Comparison of ENCODE assay signal across 26 cellular contexts in genomic region chr11:1948389-1948788, GRCh38. TPM values are rescaled to one million over a fixed set of nuclear protein-coding genes. Genes with fewer than 3 reads are reported as not detected.
DNase-seq lines count a peak whose midpoint lies in the region; ATAC-seq lines count a peak whose summit lies in the region.
"Had no signal": no experiment of that assay in that cellular context is flagged by ENCODE, and none has a peak within 500 bp of the region (broad histone marks: within the 10 kb centered on the region; RNA-seq: fewer than 3 reads in every experiment).

No MANE protein-coding gene starts in this region.

- no peak for ATAC-seq in activated naive CD8-positive, alpha-beta T cell treated with anti-CD3 and anti-CD28 coated beads, Interleukin-2, amount 10 ng/mL, durations not matched to agents 7 days and 5 days (ENCODE audit: low read depth)
- peak; percentile 35 for ATAC-seq in left colon
- ATAC-seq in stimulated activated naive B cell treated with anti-CD40 and anti-IgM and Interleukin-4, amounts not matched to agents 10 μg/mL and 1 μg/mL and 100 μg/mL, for 72 hours (replicated peaks) = peak; percentile 4 to 20
- no peak for ATAC-seq in HG03095 (IDR thresholded peaks at IDR 0.05; ENCODE audit: unreplicated experiment)

- no peaks in the 10 kb centered on the region for H3K9me3 Mint-ChIP-seq in activated naive CD4-positive, alpha-beta T cell treated with anti-CD3 and anti-CD28 coated beads for 36 hours
- H3K9me3 Mint-ChIP-seq in activated naive CD8-positive, alpha-beta T cell treated with anti-CD3 and anti-CD28 coated beads, Interleukin-2, amount 10 ng/mL, durations not matched to agents 7 days and 5 days = no peaks in the 10 kb centered on the region
- H3K9me3 Mint-ChIP-seq in stimulated activated naive B cell treated with anti-CD40 and anti-IgM and Interleukin-4, amounts not matched to agents 10 μg/mL and 1 μg/mL and 100 μg/mL, for 72 hours = no peaks in the 10 kb centered on the region
- H3K9me3 Mint-ChIP-seq: activated naive CD4-positive, alpha-beta T cell treated with anti-CD3 and anti-CD28 coated beads, Interleukin-2, amount 50 U/mL, for 72 hours; activated T-cell treated with anti-CD3 and anti-CD28 coated beads, Interleukin-2, amount 50 U/mL, for 24 hours; naive thymus-derived CD8-positive, alpha-beta T cell had no signal

- H3K4me1 Mint-ChIP-seq in activated naive CD4-positive, alpha-beta T cell treated with anti-CD3 and anti-CD28 coated beads for 36 hours (ENCODE audit: low read depth) = no peaks in the 10 kb centered on the region
- H3K4me1 Mint-ChIP-seq in activated naive CD8-positive, alpha-beta T cell treated with anti-CD3 and anti-CD28 coated beads, Interleukin-2, amount 10 ng/mL, durations not matched to agents 7 days and 5 days = no peaks in the 10 kb centered on the region
- H3K4me1 Mint-ChIP-seq in stimulated activated naive B cell treated with anti-CD40 and anti-IgM and Interleukin-4, amounts not matched to agents 10 μg/mL and 1 μg/mL and 100 μg/mL, for 72 hours = no peaks in the 10 kb centered on the region
- H3K4me1 Mint-ChIP-seq: naive thymus-derived CD8-positive, alpha-beta T cell had no signal

- H3K27ac Mint-ChIP-seq in activated naive CD4-positive, alpha-beta T cell treated with anti-CD3 and anti-CD28 coated beads for 36 hours = no peak overlapping the region
- H3K27ac Mint-ChIP-seq in activated naive CD8-positive, alpha-beta T cell treated with anti-CD3 and anti-CD28 coated beads, Interleukin-2, amount 10 ng/mL, durations not matched to agents 7 days and 5 days = no peak overlapping the region
- H3K27ac Mint-ChIP-seq in stimulated activated naive B cell treated with anti-CD40 and anti-IgM and Interleukin-4, amounts not matched to agents 10 μg/mL and 1 μg/mL and 100 μg/mL, for 72 hours = no peak overlapping the region
- H3K27ac Mint-ChIP-seq: activated naive CD4-positive, alpha-beta T cell treated with anti-CD3 and anti-CD28 coated beads, Interleukin-2, amount 50 U/mL, for 72 hours; activated T-cell treated with anti-CD3 and anti-CD28 coated beads, Interleukin-2, amount 50 U/mL, for 24 hours; brain; naive thymus-derived CD8-positive, alpha-beta T cell had no signal

- POLR2A ChIA-PET in activated naive CD8-positive, alpha-beta T cell treated with anti-CD3 and anti-CD28 coated beads, Interleukin-2, amount 10 ng/mL, durations not matched to agents 7 days and 5 days (lab: Charles Lee) = interaction anchor here (1.1 to 2.4 kb wide), 3 partner anchors 10 to 95 kb away, joined by 3 to 10 read pairs (median 6); partner anchors contain the start of gene LSP1

- CTCF ChIA-PET in activated naive CD4-positive, alpha-beta T cell treated with anti-CD3 and anti-CD28 coated beads for 36 hours (lab: Charles Lee) = interaction anchor here (0.8 to 2.1 kb wide), 5 partner anchors 31 to 66 kb away, joined by 3 to 7 read pairs (median 3); no protein-coding TSS in a partner anchor

- intact Hi-C loops in activated naive CD4-positive, alpha-beta T cell treated with anti-CD3 and anti-CD28 coated beads for 36 hours (cut with micrococcal nuclease) = no loop called here
- intact Hi-C loops in left colon (cut with DNase I, micrococcal nuclease) = loop anchor here in 1 of 2 donors (10.0 kb wide), 1 partner anchor 54 kb away; the partner anchor contains the start of gene PRR33

- DNase-seq in activated naive CD4-positive, alpha-beta T cell treated with anti-CD3 and anti-CD28 coated beads for 36 hours = peak; percentile 2
- no peak for DNase-seq in activated naive CD4-positive, alpha-beta T cell treated with Interleukin-2 at 50 U/mL for 16 hours
- DNase-seq in activated naive CD8-positive, alpha-beta T cell treated with anti-CD3 and anti-CD28 coated beads, Interleukin-2, amount 10 ng/mL, durations not matched to agents 7 days and 5 days = peak; percentile 21
- DNase-seq in left colon (no peak), amniotic stem cell (lab: John Stamatoyannopoulos, UW) (no peak), NCI-H524 (lab: John Stamatoyannopoulos, UW) (no peak)
- no peak for DNase-seq in stimulated activated naive B cell treated with anti-CD40 and anti-IgM and Interleukin-4, amounts not matched to agents 10 μg/mL and 1 μg/mL and 100 μg/mL, for 72 hours
- DNase-seq: ACHN; activated T-cell treated with anti-CD3 and anti-CD28 coated beads, Interleukin-2, amount 50 U/mL, for 24 hours; effector CD8-positive, alpha-beta T cell; kidney; mesendoderm; naive thymus-derived CD8-positive, alpha-beta T cell; NCI-H1436; NCI-H2107; NCI-H510A treated with DMSO at 0.1 percent for 48 hours; sigmoid colon; WERI-Rb-1 had no signal

- H3K36me3 Mint-ChIP-seq in activated naive CD4-positive, alpha-beta T cell treated with anti-CD3 and anti-CD28 coated beads for 36 hours (ENCODE audit: low read depth) = no peaks in the 10 kb centered on the region
- no peaks in the 10 kb centered on the region for H3K36me3 Mint-ChIP-seq in activated naive CD8-positive, alpha-beta T cell treated with anti-CD3 and anti-CD28 coated beads, Interleukin-2, amount 10 ng/mL, durations not matched to agents 7 days and 5 days
- no peaks in the 10 kb centered on the region for H3K36me3 Mint-ChIP-seq in stimulated activated naive B cell treated with anti-CD40 and anti-IgM and Interleukin-4, amounts not matched to agents 10 μg/mL and 1 μg/mL and 100 μg/mL, for 72 hours
- H3K36me3 Mint-ChIP-seq: activated naive CD4-positive, alpha-beta T cell treated with anti-CD3 and anti-CD28 coated beads, Interleukin-2, amount 50 U/mL, for 72 hours; brain; naive thymus-derived CD8-positive, alpha-beta T cell had no signal

- no peaks in the 10 kb centered on the region for H3K27me3 Mint-ChIP-seq in activated naive CD4-positive, alpha-beta T cell treated with anti-CD3 and anti-CD28 coated beads for 36 hours (ENCODE audit: low read depth)
- H3K27me3 Mint-ChIP-seq in activated naive CD8-positive, alpha-beta T cell treated with anti-CD3 and anti-CD28 coated beads, Interleukin-2, amount 10 ng/mL, durations not matched to agents 7 days and 5 days = no peaks in the 10 kb centered on the region
- H3K27me3 Mint-ChIP-seq in stimulated activated naive B cell treated with anti-CD40 and anti-IgM and Interleukin-4, amounts not matched to agents 10 μg/mL and 1 μg/mL and 100 μg/mL, for 72 hours = no peaks in the 10 kb centered on the region
- H3K27me3 Mint-ChIP-seq: activated T-cell treated with anti-CD3 and anti-CD28 coated beads, Interleukin-2, amount 50 U/mL, for 24 hours; brain; naive thymus-derived CD8-positive, alpha-beta T cell had no signal

- peak overlapping the region; percentile 39 for H3K4me3 Mint-ChIP-seq in activated naive CD4-positive, alpha-beta T cell treated with anti-CD3 and anti-CD28 coated beads for 36 hours
- H3K4me3 Mint-ChIP-seq in activated naive CD8-positive, alpha-beta T cell treated with anti-CD3 and anti-CD28 coated beads, Interleukin-2, amount 10 ng/mL, durations not matched to agents 7 days and 5 days = peak overlapping the region; percentile 47
- H3K4me3 Mint-ChIP-seq in stimulated activated naive B cell treated with anti-CD40 and anti-IgM and Interleukin-4, amounts not matched to agents 10 μg/mL and 1 μg/mL and 100 μg/mL, for 72 hours = no peak overlapping the region
- H3K4me3 Mint-ChIP-seq: activated T-cell treated with anti-CD3 and anti-CD28 coated beads, Interleukin-2, amount 50 U/mL, for 24 hours; brain had no signal

RNA-seq across cellular contexts. Expression of gene MRPL23, which starts 1.3 kb away (rescaled TPM):
- total RNA-seq in activated naive CD4-positive, alpha-beta T cell treated with anti-CD3 and anti-CD28 coated beads for 36 hours = 100 to 1,000 TPM; 125 to 127 TPM
- total RNA-seq in activated naive CD8-positive, alpha-beta T cell treated with anti-CD3 and anti-CD28 coated beads, Interleukin-2, amount 10 ng/mL, durations not matched to agents 7 days and 5 days = 10 to 100 TPM; 76.2 to 77.7 TPM
- total RNA-seq in left colon = 10 to 100 TPM; 65.8 to 79.0 TPM

RNA-seq across cellular contexts. Expression of gene TNNT3, which starts 28.9 kb away (rescaled TPM):
- total RNA-seq in activated naive CD4-positive, alpha-beta T cell treated with anti-CD3 and anti-CD28 coated beads for 36 hours = 1 to 10 TPM; 2.3 to 3.3 TPM
- total RNA-seq in activated naive CD8-positive, alpha-beta T cell treated with anti-CD3 and anti-CD28 coated beads, Interleukin-2, amount 10 ng/mL, durations not matched to agents 7 days and 5 days = 10 to 100 TPM; 13.7 to 16.7 TPM
- total RNA-seq in left colon = under 1 TPM in 1 of 2 donors, not detected in 1; 0.73 TPM
- total RNA-seq: frontal cortex, M059J, RPMI7951 had no signal

RNA-seq across cellular contexts. Expression of gene H19, which starts 49.3 kb away (rescaled TPM):
- not detected for total RNA-seq in activated naive CD4-positive, alpha-beta T cell treated with anti-CD3 and anti-CD28 coated beads for 36 hours
- not detected for total RNA-seq in activated naive CD8-positive, alpha-beta T cell treated with anti-CD3 and anti-CD28 coated beads, Interleukin-2, amount 10 ng/mL, durations not matched to agents 7 days and 5 days
- 10 to 100 TPM in 1 of 2 donors, 1 to 10 TPM in 1; 7.4 to 14.2 TPM for total RNA-seq in left colon
- total RNA-seq: naive thymus-derived CD8-positive, alpha-beta T cell had no signal

RNA-seq across cellular contexts. Expression of gene PRR33, which starts 56.7 kb away (rescaled TPM):
- under 1 TPM; 0.07 to 0.12 TPM for total RNA-seq in activated naive CD4-positive, alpha-beta T cell treated with anti-CD3 and anti-CD28 coated beads for 36 hours
- not detected for total RNA-seq in activated naive CD8-positive, alpha-beta T cell treated with anti-CD3 and anti-CD28 coated beads, Interleukin-2, amount 10 ng/mL, durations not matched to agents 7 days and 5 days
- total RNA-seq in left colon = not detected
- total RNA-seq: frontal cortex; kidney; M059J; naive thymus-derived CD8-positive, alpha-beta T cell; ovary; RPMI7951; sigmoid colon; urinary bladder had no signal

Comparison
In these comparisons a context has a peak if more than half of its experiments do, and no peak if none do; other contexts are left out.
1. DNase-seq: peak in activated naive CD4-positive, alpha-beta T cell treated with anti-CD3 and anti-CD28 coated beads for 36 hours (single experiment) and activated naive CD8-positive, alpha-beta T cell treated with anti-CD3 and anti-CD28 coated beads, Interleukin-2, amount 10 ng/mL, durations not matched to agents 7 days and 5 days (single experiment); none in activated naive CD4-positive, alpha-beta T cell treated with Interleukin-2 at 50 U/mL for 16 hours (single experiment), left colon (0 of 2), stimulated activated naive B cell treated with anti-CD40 and anti-IgM and Interleukin-4, amounts not matched to agents 10 μg/mL and 1 μg/mL and 100 μg/mL, for 72 hours (single experiment), amniotic stem cell (single experiment) and NCI-H524 (0 of 2).
2. H3K4me3 Mint-ChIP-seq: peak in activated naive CD4-positive, alpha-beta T cell treated with anti-CD3 and anti-CD28 coated beads for 36 hours (single experiment) and activated naive CD8-positive, alpha-beta T cell treated with anti-CD3 and anti-CD28 coated beads, Interleukin-2, amount 10 ng/mL, durations not matched to agents 7 days and 5 days (single experiment); none in stimulated activated naive B cell treated with anti-CD40 and anti-IgM and Interleukin-4, amounts not matched to agents 10 μg/mL and 1 μg/mL and 100 μg/mL, for 72 hours (0 of 2).
3. ATAC-seq: peak in left colon (single experiment) and stimulated activated naive B cell treated with anti-CD40 and anti-IgM and Interleukin-4, amounts not matched to agents 10 μg/mL and 1 μg/mL and 100 μg/mL, for 72 hours (2 of 2); none in activated naive CD8-positive, alpha-beta T cell treated with anti-CD3 and anti-CD28 coated beads, Interleukin-2, amount 10 ng/mL, durations not matched to agents 7 days and 5 days (single experiment) and HG03095 (single experiment).
4. RNA of gene H19, which starts 49.3 kb away (total RNA-seq): 7.4 to 14.2 TPM in left colon; not detected in activated naive CD4-positive, alpha-beta T cell treated with anti-CD3 and anti-CD28 coated beads for 36 hours and not detected in activated naive CD8-positive, alpha-beta T cell treated with anti-CD3 and anti-CD28 coated beads, Interleukin-2, amount 10 ng/mL, durations not matched to agents 7 days and 5 days; every median in the first group is over 4 times any median in the second.